Comparison of ENCODE assay signal across 3 cellular contexts in genomic region chr22:39380331-39380730, GRCh38.
TF ChIP-seq lines count a peak whose summit lies in the region.

No MANE protein-coding gene starts in this region.

TF ChIP-seq in HEK293, 187 proteins besides CTCF, POLR2A, EP300 and RAD21:
- TF ChIP-seq KLF17 (tag by site-specific recombination; IDR thresholded peaks at IDR 0.05) (no peak), ZNF121 (tag by site-specific recombination; IDR thresholded peaks at IDR 0.05) (peak; percentile 89)

TF ChIP-seq in WTC11, 78 proteins besides CTCF, POLR2A, EP300 and RAD21:
- TF ChIP-seq TEAD4 (CRISPR knock-in tag; IDR thresholded peaks at IDR 0.05): no peak
- no peak for TF ChIP-seq GRHL2 (CRISPR knock-in tag; IDR thresholded peaks at IDR 0.05; ENCODE audit: insufficient replicate concordance, severe bottlenecking)
- TF ChIP-seq, protein P1, sequence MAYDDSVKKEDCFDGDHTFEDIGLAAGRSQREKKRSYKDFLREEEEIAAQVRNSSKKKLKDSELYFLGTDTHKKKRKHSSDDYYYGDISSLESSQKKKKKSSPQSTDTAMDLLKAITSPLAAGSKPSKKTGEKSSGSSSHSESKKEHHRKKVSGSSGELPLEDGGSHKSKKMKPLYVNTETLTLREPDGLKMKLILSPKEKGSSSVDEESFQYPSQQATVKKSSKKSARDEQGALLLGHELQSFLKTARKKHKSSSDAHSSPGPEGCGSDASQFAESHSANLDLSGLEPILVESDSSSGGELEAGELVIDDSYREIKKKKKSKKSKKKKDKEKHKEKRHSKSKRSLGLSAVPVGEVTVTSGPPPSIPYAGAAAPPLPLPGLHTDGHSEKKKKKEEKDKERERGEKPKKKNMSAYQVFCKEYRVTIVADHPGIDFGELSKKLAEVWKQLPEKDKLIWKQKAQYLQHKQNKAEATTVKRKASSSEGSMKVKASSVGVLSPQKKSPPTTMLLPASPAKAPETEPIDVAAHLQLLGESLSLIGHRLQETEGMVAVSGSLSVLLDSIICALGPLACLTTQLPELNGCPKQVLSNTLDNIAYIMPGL (CRISPR knock-in tag; IDR thresholded peaks at IDR 0.05): no peak
- no peak for TF ChIP-seq CREB1 (CRISPR knock-in tag; IDR thresholded peaks at IDR 0.05)
- peak; percentile 29; the same call in 1 of the 2 replicates for TF ChIP-seq ZNF121 (CRISPR knock-in tag; IDR thresholded peaks at IDR 0.05)
- no peak for TF ChIP-seq ZNF219 (CRISPR knock-in tag; IDR thresholded peaks at IDR 0.05; ENCODE audit: borderline replicate concordance)
- TF ChIP-seq ATF6 (CRISPR knock-in tag; IDR thresholded peaks at IDR 0.05): no peak
TF ChIP-seq in WTC11: peak in this region for 1.

TF ChIP-seq in K562, 482 proteins besides CTCF, POLR2A, EP300 and RAD21:
- TF ChIP-seq, protein P2, sequence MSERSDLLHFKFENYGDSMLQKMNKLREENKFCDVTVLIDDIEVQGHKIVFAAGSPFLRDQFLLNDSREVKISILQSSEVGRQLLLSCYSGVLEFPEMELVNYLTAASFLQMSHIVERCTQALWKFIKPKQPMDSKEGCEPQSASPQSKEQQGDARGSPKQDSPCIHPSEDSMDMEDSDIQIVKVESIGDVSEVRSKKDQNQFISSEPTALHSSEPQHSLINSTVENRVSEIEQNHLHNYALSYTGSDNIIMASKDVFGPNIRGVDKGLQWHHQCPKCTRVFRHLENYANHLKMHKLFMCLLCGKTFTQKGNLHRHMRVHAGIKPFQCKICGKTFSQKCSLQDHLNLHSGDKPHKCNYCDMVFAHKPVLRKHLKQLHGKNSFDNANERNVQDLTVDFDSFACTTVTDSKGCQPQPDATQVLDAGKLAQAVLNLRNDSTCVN (CRISPR knock-in tag; IDR thresholded peaks at IDR 0.05): no peak
- TF ChIP-seq ZNF121 (CRISPR knock-in tag; conservative IDR thresholded peaks at IDR 0.05) (peak; percentile 52; the same call in 1 of the 2 replicates), CBX3 (IDR thresholded peaks at IDR 0.05; ENCODE audit: borderline replicate concordance in 1 of 2, low read length in 2 of 2) (no peak)
